11 cellular contexts compared by ENCODE assay signal in genomic region chrX:118627084-118627758, GRCh38.
DNase-seq lines count a peak whose midpoint lies in the region; ATAC-seq lines count a peak whose summit lies in the region.
"Had no signal": no experiment of that assay in that cellular context is flagged by ENCODE, and none has a peak within 500 bp of the region (broad histone marks: within the 10 kb centered on the region; RNA-seq: fewer than 3 reads in every experiment).

No MANE protein-coding gene starts in this region.

- no peak for ATAC-seq in HG03432 (IDR thresholded peaks at IDR 0.05; ENCODE audit: unreplicated experiment)
- ATAC-seq: stimulated activated effector memory CD8-positive, alpha-beta T cell treated with anti-CD3 and anti-CD28 coated beads, Interleukin-12 subunit alpha, Interleukin-12 subunit beta, amount 100 ng/mL, for 72 hours had no signal

- no peak overlapping the region for H2AFZ ChIP-seq in mesenchymal stem cell (ENCODE audit: low read depth, low read length)

- H2AK5ac ChIP-seq in mesenchymal stem cell (ENCODE audit: low read length, severe bottlenecking) = no peak overlapping the region

- no peak overlapping the region for H2BK15ac ChIP-seq in mesenchymal stem cell (ENCODE audit: low read depth, poor library complexity, severe bottlenecking)

- H3K79me1 ChIP-seq in mesenchymal stem cell (replicated peaks; ENCODE audit: low read length, poor library complexity, severe bottlenecking) = no peaks in the 10 kb centered on the region

- no peak overlapping the region for H3K4me2 ChIP-seq in mesenchymal stem cell (ENCODE audit: low read length, poor library complexity, severe bottlenecking)

- DNase-seq in DMS 273 (lab: John Stamatoyannopoulos, UW; ENCODE audit: unreplicated experiment) = peak; percentile 43
- DNase-seq in DMS 273 treated with DMSO at 0.1 percent for 48 hours (lab: John Stamatoyannopoulos, UW) = no peak
- DNase-seq in HuH-7 (ENCODE audit: low spot score) = peak; percentile 16
- peak; percentile 52 for DNase-seq in SW480 (ENCODE audit: low spot score)
- peak; percentile 1 for DNase-seq in mesenchymal stem cell
- no peak for DNase-seq in T1000 (lab: John Stamatoyannopoulos, UW)
- no peak for DNase-seq in NCI-H345 (lab: John Stamatoyannopoulos, UW)
- DNase-seq: central memory CD4-positive, alpha-beta T cell had no signal

- no peak overlapping the region for H2BK120ac ChIP-seq in mesenchymal stem cell (ENCODE audit: low read depth, low read length)

- no CpG with 5 or more reads among the region's 5 CpGs for WGBS in mesenchymal stem cell

- peaks cover 0 to 9% of the 10 kb centered on the region in 2 experiments for H3K27me3 ChIP-seq in mesenchymal stem cell (ENCODE audit: control insufficient read depth in 1 of 2, insufficient read depth in 1 of 2, low read length in 2 of 2)

- H4K8ac ChIP-seq in mesenchymal stem cell (ENCODE audit: low read length) = no peak overlapping the region

- H3K23ac ChIP-seq in mesenchymal stem cell (ENCODE audit: low read length in 2 of 2) = no peak overlapping the region

- no peak overlapping the region for H3K4ac ChIP-seq in mesenchymal stem cell (ENCODE audit: low read depth in 1 of 2, low read length in 2 of 2)

- H3K9ac ChIP-seq in mesenchymal stem cell (ENCODE audit: low read length) = no peak overlapping the region

- no peak overlapping the region for H4K91ac ChIP-seq in mesenchymal stem cell (ENCODE audit: low read length)

- no peak overlapping the region for H2BK5ac ChIP-seq in mesenchymal stem cell (ENCODE audit: low read depth, low read length, poor library complexity, severe bottlenecking)

- no peaks in the 10 kb centered on the region for H3K9me3 ChIP-seq in mesenchymal stem cell (ENCODE audit: control insufficient read depth, low read length)

- H3K18ac ChIP-seq in mesenchymal stem cell (ENCODE audit: low read depth in 1 of 2, low read length in 2 of 2) = no peak overlapping the region

- no peaks in the 10 kb centered on the region for H3K4me1 ChIP-seq in mesenchymal stem cell (ENCODE audit: control insufficient read depth, insufficient read depth, low read depth, low read length)

- H3K4me3 ChIP-seq in mesenchymal stem cell (ENCODE audit: insufficient read depth in 1 of 2, low read depth in 1 of 2, low read length in 2 of 2) = no peak overlapping the region
- H3K4me3 ChIP-seq: SK-N-MC had no signal

- no peak overlapping the region for H3K27ac ChIP-seq in mesenchymal stem cell (ENCODE audit: low read length, poor library complexity, severe bottlenecking)
- H3K27ac ChIP-seq: SK-N-MC had no signal

- H2BK12ac ChIP-seq in mesenchymal stem cell (ENCODE audit: low read length in 2 of 2) = no peak overlapping the region

- H3K14ac ChIP-seq in mesenchymal stem cell (ENCODE audit: low read length in 2 of 2) = no peak overlapping the region

- H3K36me3 ChIP-seq in mesenchymal stem cell (ENCODE audit: control insufficient read depth in 1 of 2, insufficient read depth in 2 of 2, low read depth in 1 of 2, low read length in 2 of 2) = peaks cover 0 to 59% of the 10 kb centered on the region in 2 experiments

Comparison
In these comparisons a context has a peak if more than half of its experiments do, and no peak if none do; other contexts are left out.
1. DNase-seq: peak in DMS 273 (single experiment), HuH-7 (single experiment), SW480 (single experiment) and mesenchymal stem cell (single experiment); none in DMS 273 treated with DMSO at 0.1 percent for 48 hours (single experiment), T1000 (single experiment) and NCI-H345 (single experiment).